In genomic region chr2:197309369-197310231, GRCh38 we compare ENCODE assay signal across 8 cellular contexts. TPM values are rescaled to one million over a fixed set of nuclear protein-coding genes. Genes with fewer than 3 reads are reported as not detected.
DNase-seq lines count a peak whose midpoint lies in the region; ATAC-seq, FAIRE-seq and TF ChIP-seq lines count a peak whose summit lies in the region.

No MANE protein-coding gene starts in this region.

- under 1% methylated on average over 34 of the region's 35 CpGs for WGBS in GM12878 (ENCODE audit: insufficient coverage, insufficient replicate concordance, low lambda C conversion rate, missing lambda C conversion rate)

- intact Hi-C loops in CD8-positive, alpha-beta T cell (cut with DNase I, micrococcal nuclease), result loop anchor here (1.0 to 5.0 kb wide), 13 partner anchors 15 to 297 kb away; no protein-coding TSS in a partner anchor
- intact Hi-C loops in GM12878 (cut with micrococcal nuclease; ENCODE audit: unreplicated experiment), result loop anchor here (1.0 to 10.0 kb wide), 7 partner anchors 55 to 1135 kb away; partner anchors contain the start of gene STK17B

- TF ChIP-seq RAD21 in GM12878 (IDR thresholded peaks at IDR 0.05; ENCODE audit: insufficient read depth, low read depth, low read length), result no peak

- peak; percentile 5 for ATAC-seq in CD8-positive, alpha-beta T cell
- ATAC-seq in RWPE2 (ENCODE audit: low read depth), result no peak
- peak; percentile 13 for ATAC-seq in GM12878
- no peak for ATAC-seq in HG02678 (IDR thresholded peaks at IDR 0.05; ENCODE audit: unreplicated experiment)

- H3K9ac ChIP-seq in GM12878 (ENCODE audit: control insufficient read depth, insufficient read depth, low read length) (peak overlapping the region; percentile 82), iPS-20b (ENCODE audit: low read depth, low read length) (peak overlapping the region; percentile 4; the same call in 1 of the 2 replicates)

- H3K9me3 ChIP-seq in CD8-positive, alpha-beta T cell (ENCODE audit: low read length), result no peaks in the 10 kb centered on the region
- no peaks in the 10 kb centered on the region for H3K9me3 ChIP-seq in RWPE2 (ENCODE audit: severe bottlenecking)
- no peaks in the 10 kb centered on the region for H3K9me3 ChIP-seq in GM12878 (replicated peaks; ENCODE audit: control insufficient read depth, insufficient read depth, low read length)
- no peaks in the 10 kb centered on the region for H3K9me3 ChIP-seq in iPS-20b (ENCODE audit: insufficient read depth, low read depth, low read length)

- H3K27me3 Mint-ChIP-seq in CD8-positive, alpha-beta T cell (ENCODE audit: low read depth), result no peaks in the 10 kb centered on the region
- peaks cover 6% of the 10 kb centered on the region for H3K27me3 Mint-ChIP-seq in HFFc6 (ENCODE audit: insufficient read depth)

- H3K36me3 Mint-ChIP-seq in CD8-positive, alpha-beta T cell, result peaks cover 19% of the 10 kb centered on the region
- no peaks in the 10 kb centered on the region for H3K36me3 Mint-ChIP-seq in HFFc6 (ENCODE audit: low read depth)

- H3K9me3 Mint-ChIP-seq in CD8-positive, alpha-beta T cell, result no peaks in the 10 kb centered on the region
- no peaks in the 10 kb centered on the region for H3K9me3 Mint-ChIP-seq in HFFc6

- H3K4me3 Mint-ChIP-seq in CD8-positive, alpha-beta T cell, result peak overlapping the region; percentile 92
- H3K4me3 Mint-ChIP-seq in HFFc6, result peak overlapping the region; percentile 88

- peak overlapping the region; percentile 94 for H3K27ac Mint-ChIP-seq in CD8-positive, alpha-beta T cell
- H3K27ac Mint-ChIP-seq in HFFc6, result no peak overlapping the region

- H3K4me3 ChIP-seq in CD8-positive, alpha-beta T cell (ENCODE audit: low read depth, low read length), result peak overlapping the region; percentile 71
- peak overlapping the region; percentile 57 for H3K4me3 ChIP-seq in RWPE2 (ENCODE audit: severe bottlenecking)
- peak overlapping the region; percentile 98 for H3K4me3 ChIP-seq in GM12878
- peak overlapping the region; percentile 79 for H3K4me3 ChIP-seq in iPS-20b (ENCODE audit: low read length)
- peak overlapping the region; percentile 50 to 62 (median 59) for H3K4me3 ChIP-seq in skin epidermis

- no TSS peak for BruUV-seq in GM12878 (replicated peaks; lab: Mats Ljungman, UMichigan)

- peak overlapping the region; percentile 99 for H3K4me2 ChIP-seq in GM12878 (ENCODE audit: control insufficient read depth, insufficient read depth)

- peak overlapping the region; percentile 2; the same call in 1 of the 2 replicates for H2AFZ ChIP-seq in GM12878 (ENCODE audit: control insufficient read depth, low read depth, low read length)

- RAD21 ChIA-PET in GM12878 (lab: Charles Lee; ENCODE audit: unreplicated experiment), result interaction anchor here (0.7 to 20.1 kb wide), 24 partner anchors 13 to 196 kb away, joined by 3 to 408 read pairs (median 10); no protein-coding TSS in a partner anchor

- in situ Hi-C loops in GM12878 (cut with MboI), result loop anchor here (5.0 kb wide), 2 partner anchors 117 to 192 kb away; no protein-coding TSS in a partner anchor

- FAIRE-seq in GM12878 (lab: Jason Lieb, UNC), result peak; percentile 68

- CTCF ChIA-PET in CD8-positive, alpha-beta T cell (lab: Charles Lee), result interaction anchor here (0.5 to 8.0 kb wide), 30 partner anchors 8 to 212 kb away, joined by 3 to 89 read pairs (median 4); no protein-coding TSS in a partner anchor
- CTCF ChIA-PET in GM12878 (lab: Yijun Ruan, JAX), result interaction anchor here (1.0 to 9.8 kb wide), 19 partner anchors 15 to 196 kb away, joined by 3 to 128 read pairs (median 5); no protein-coding TSS in a partner anchor

- no peaks in the 10 kb centered on the region for H4K20me1 ChIP-seq in GM12878 (ENCODE audit: control insufficient read depth, insufficient read depth)

- H3K79me2 ChIP-seq in GM12878 (ENCODE audit: control insufficient read depth, insufficient read depth, low read length), result peaks cover 69% of the 10 kb centered on the region

- POLR2A ChIA-PET in CD8-positive, alpha-beta T cell (lab: Charles Lee), result interaction anchor here (0.8 to 10.0 kb wide), 31 partner anchors 10 to 298 kb away, joined by 3 to 288 read pairs (median 7); no protein-coding TSS in a partner anchor
- POLR2A ChIA-PET in GM12878 (lab: Charles Lee), result interaction anchor here (1.1 to 9.0 kb wide), 17 partner anchors 9 to 196 kb away, joined by 3 to 139 read pairs (median 12); no protein-coding TSS in a partner anchor

- H3K4me1 ChIP-seq in CD8-positive, alpha-beta T cell (ENCODE audit: insufficient read depth, low read length), result peaks cover 52% of the 10 kb centered on the region
- no peaks in the 10 kb centered on the region for H3K4me1 ChIP-seq in RWPE2 (ENCODE audit: insufficient read depth, poor library complexity, severe bottlenecking)
- peaks cover 21% of the 10 kb centered on the region for H3K4me1 ChIP-seq in GM12878 (ENCODE audit: control insufficient read depth, insufficient read depth, low read length)
- H3K4me1 ChIP-seq in iPS-20b (ENCODE audit: insufficient read depth, low read length), result 0 out of 2 replicates have a peak, but pooled peaks cover 4% of the 10 kb centered on the region

- H3K27me3 ChIP-seq in CD8-positive, alpha-beta T cell (ENCODE audit: insufficient read depth, low read length), result no peaks in the 10 kb centered on the region
- no peaks in the 10 kb centered on the region for H3K27me3 ChIP-seq in RWPE2 (ENCODE audit: insufficient read depth, poor library complexity, severe bottlenecking)
- H3K27me3 ChIP-seq in GM12878 (replicated peaks in 1 of 2; ENCODE audit: control insufficient read depth in 2 of 2, insufficient read depth in 2 of 2, low read length in 1 of 2), result no peaks in the 10 kb centered on the region
- peaks cover 64% of the 10 kb centered on the region for H3K27me3 ChIP-seq in iPS-20b (ENCODE audit: insufficient read depth, low read length)

- SMC1A ChIA-PET in GM12878 (lab: Charles Lee; ENCODE audit: uncharacterized antibody, unreplicated experiment), result interaction anchor here (0.6 to 20.5 kb wide), 25 partner anchors 12 to 196 kb away, joined by 3 to 433 read pairs (median 5); no protein-coding TSS in a partner anchor

- TF ChIP-seq CTCF in CD8-positive, alpha-beta T cell (IDR thresholded peaks at IDR 0.05), result no peak
- TF ChIP-seq CTCF in HFFc6 (IDR thresholded peaks at IDR 0.05), result no peak
- no peak for TF ChIP-seq CTCF in RWPE2 (IDR thresholded peaks at IDR 0.05; ENCODE audit: poor library complexity, severe bottlenecking)
- no peak for TF ChIP-seq CTCF in GM12878 (IDR thresholded peaks at IDR 0.05 in 2 of 3, conservative IDR thresholded peaks at IDR 0.05 in 1 of 3; ENCODE audit: control insufficient read depth in 2 of 3, extremely low read depth in 1 of 3, insufficient read depth in 1 of 3, low read depth in 3 of 3, low read length in 3 of 3)

- no peak for TF ChIP-seq EP300 in GM12878 (IDR thresholded peaks at IDR 0.05; ENCODE audit: borderline replicate concordance in 1 of 2, control insufficient read depth in 1 of 2, low read depth in 2 of 2, low read length in 2 of 2)

- DNase-seq in CD8-positive, alpha-beta T cell, result peak in 5 of 7 experiments; percentile 42 to 82 (median 55)
- no peak for DNase-seq in HFFc6
- no peak for DNase-seq in RWPE2 (ENCODE audit: low spot score)
- no peak for DNase-seq in GM12878 (ENCODE audit: low read depth, low spot score)
- DNase-seq in SKM-1 treated with dmso at 0.1 percent for 144 hours (lab: John Stamatoyannopoulos, UW; ENCODE audit: unreplicated experiment), result no peak

- H3K36me3 ChIP-seq in CD8-positive, alpha-beta T cell (ENCODE audit: insufficient read depth, low read length), result no peaks in the 10 kb centered on the region
- H3K36me3 ChIP-seq in RWPE2 (ENCODE audit: low read depth), result no peaks in the 10 kb centered on the region
- H3K36me3 ChIP-seq in GM12878 (ENCODE audit: control insufficient read depth in 2 of 2, insufficient read depth in 2 of 2, low read length in 1 of 2), result no peaks in the 10 kb centered on the region
- H3K36me3 ChIP-seq in iPS-20b (ENCODE audit: insufficient read depth, low read depth, low read length), result no peaks in the 10 kb centered on the region

- peak; percentile 55; the same call in 1 of the 2 replicates for TF ChIP-seq POLR2A in GM12878 (IDR thresholded peaks at IDR 0.05; ENCODE audit: low read depth, low read length)

- peak overlapping the region; percentile 86 for H3K27ac ChIP-seq in CD8-positive, alpha-beta T cell (ENCODE audit: low read depth, low read length)
- H3K27ac ChIP-seq in RWPE2 (ENCODE audit: poor library complexity, severe bottlenecking), result no peak overlapping the region
- peak overlapping the region; percentile 99 for H3K27ac ChIP-seq in GM12878 (ENCODE audit: control insufficient read depth, insufficient read depth)
- no peak overlapping the region for H3K27ac ChIP-seq in iPS-20b (ENCODE audit: low read length)
- peak overlapping the region; percentile 31 to 99 (median 82) for H3K27ac ChIP-seq in skin epidermis

- peaks cover 75% of the 10 kb centered on the region for H3K4me1 Mint-ChIP-seq in CD8-positive, alpha-beta T cell (ENCODE audit: low read depth)
- H3K4me1 Mint-ChIP-seq in HFFc6 (ENCODE audit: low read depth), result peaks cover 15% of the 10 kb centered on the region

TF ChIP-seq in GM12878, 131 proteins besides CTCF, POLR2A, EP300 and RAD21 (continues in another document):
- TF ChIP-seq WRNIP1 (IDR thresholded peaks at IDR 0.05; ENCODE audit: borderline replicate concordance, low read depth, low read length), result 0 out of 2 replicates have a peak, but pooled peaks have one; percentile 44
- TF ChIP-seq DPF2 (IDR thresholded peaks at IDR 0.05), result peak; percentile 28; the same call in 1 of the 2 replicates

RNA-seq across cellular contexts. Expression of gene ANKRD44, which starts 1.0 kb away (rescaled TPM):
- total RNA-seq in CD8-positive, alpha-beta T cell, result 100 to 1,000 TPM; 113 to 115 TPM
- 1 to 10 TPM; 3.8 to 5.7 (median 4.7) TPM for total RNA-seq in HFFc6 (2021; fragmentation: NEBNext Ultra II Directional; extraction: Animal tissue kit (Norgen Biotek cat#: 25700))
- 363 and 399 TPM in 2 replicates for total RNA-seq in GM12878 (2013; cell fraction: nucleolus; rRNA removed)
- 63.7 and 65.1 TPM in 2 replicates for total RNA-seq in GM12878 (2014; rRNA removed)
- total RNA-seq in GM12878 (2014; rRNA removed; fragmentation: Illumina TruSeq; extraction: Trizol), result 62.5 and 68.9 TPM in 2 replicates
- total RNA-seq in GM12878 (2021), result 93.8 and 96.3 TPM in 2 replicates
- 31.8 TPM for polyA plus RNA-seq in GM12878 (2011; ENCODE audit: low read depth)
- polyA plus RNA-seq in GM12878 (2011; rRNA removed), result 96.4 and 99.1 TPM in 2 replicates
- polyA plus RNA-seq in GM12878 (2011; cell fraction: cytosol; rRNA removed), result 228 and 306 TPM in 2 replicates
- 142 and 279 TPM in 2 replicates for polyA plus RNA-seq in GM12878 (2011; cell fraction: nucleus; rRNA removed)
- polyA plus RNA-seq in GM12878 (2012), result 26.9 and 39.0 TPM in 2 replicates
- polyA plus RNA-seq in GM12878 (2014; fragmentation: Illumina TruSeq; extraction: Trizol), result 88.5 and 110 TPM in 2 replicates
- 10 to 100 TPM; 19.1 to 29.1 TPM for polyA plus RNA-seq in GM12878 (2014; fragmentation: Nextera tagmentation; extraction: Ambion mirVana)
- 41.8 and 56.8 TPM in 2 replicates for polyA plus RNA-seq in GM12878 (2014; rRNA removed)
- 10 to 100 TPM; 34.8 to 38.6 TPM for polyA plus RNA-seq in GM12878 (2016; fragmentation: Nextera tagmentation; extraction: Ambion mirVana)
- 511 and 573 TPM in 2 replicates for polyA minus RNA-seq in GM12878 (2011; rRNA and poly(A)+ RNA removed)
- polyA minus RNA-seq in GM12878 (2011; cell fraction: cytosol; rRNA and poly(A)+ RNA removed), result 75.6 and 115 TPM in 2 replicates
- polyA minus RNA-seq in GM12878 (2011; cell fraction: nucleus; rRNA and poly(A)+ RNA removed), result 178 and 239 TPM in 2 replicates

Comparison
In these comparisons a context has a peak if more than half of its experiments do, and no peak if none do; other contexts are left out.
1. ATAC-seq: peak in CD8-positive, alpha-beta T cell (single experiment) and GM12878 (single experiment); none in RWPE2 (single experiment) and HG02678 (single experiment).
2. DNase-seq: peak in CD8-positive, alpha-beta T cell (5 of 7); none in HFFc6 (single experiment), RWPE2 (single experiment), GM12878 (single experiment) and SKM-1 treated with dmso at 0.1 percent for 144 hours (single experiment).
3. H3K27ac ChIP-seq: peak in CD8-positive, alpha-beta T cell (single experiment), GM12878 (single experiment) and skin epidermis (21 of 21); none in RWPE2 (single experiment) and iPS-20b (single experiment).
4. RNA of gene ANKRD44, which starts 1.0 kb away (total RNA-seq): 113 to 115 TPM in CD8-positive, alpha-beta T cell and 62.5 to 399 TPM in GM12878; 3.8 to 5.7 TPM in HFFc6; every median in the first group is over 4 times any median in the second.
5. Peak in every context shown above with its lines, with median percentiles within 50 percentile points of each other: H3K4me3 ChIP-seq.